13 cellular contexts compared by ENCODE assay signal in genomic region chr22:24446291-24446611, GRCh38. TPM values are rescaled to one million over a fixed set of nuclear protein-coding genes. Genes with fewer than 3 reads are reported as not detected.
"Had no signal": no experiment of that assay in that cellular context is flagged by ENCODE, and none has a peak within 500 bp of the region (broad histone marks: within the 10 kb centered on the region; RNA-seq: fewer than 3 reads in every experiment).

No MANE protein-coding gene starts in this region.

- H3K9me3 Mint-ChIP-seq: activated naive CD8-positive, alpha-beta T cell treated with anti-CD3 and anti-CD28 coated beads for 36 hours; type B pancreatic cell; WTC11 had no signal

- H3K36me3 Mint-ChIP-seq: type B pancreatic cell, WTC11 had no signal

- H3K4me3 Mint-ChIP-seq: activated naive CD8-positive, alpha-beta T cell treated with anti-CD3 and anti-CD28 coated beads for 36 hours; type B pancreatic cell; WTC11 had no signal

- H3K27me3 ChIP-seq: hepatocyte had no signal

- H2AFZ ChIP-seq: hepatocyte had no signal

- H3K4me3 ChIP-seq: hepatocyte had no signal

- H3K27me3 Mint-ChIP-seq: activated naive CD8-positive, alpha-beta T cell treated with anti-CD3 and anti-CD28 coated beads for 36 hours had no signal

- H3K4me2 ChIP-seq: hepatocyte had no signal

- H3K27ac ChIP-seq: hepatocyte had no signal

- DNase-seq: activated CD4-positive, alpha-beta T cell treated with anti-CD3 and anti-CD28 coated beads for 48 hours; activated naive CD8-positive, alpha-beta T cell treated with anti-CD3 and anti-CD28 coated beads for 36 hours; islet precursor cell; SIG-M5; stimulated activated CD4-positive, alpha-beta T cell treated with anti-CD3 and anti-CD28 coated beads, Interleukin-4, amount 100 ng/mL, for 24 hours; stimulated activated naive CD8-positive, alpha-beta T cell treated with anti-CD3 and anti-CD28 coated beads, Interleukin-15, Interleukin-2, amounts not matched to agents 100 U/mL and 50 U/mL, for 24 hours; T-helper 2 cell had no signal

- H3K27ac Mint-ChIP-seq: type B pancreatic cell, WTC11 had no signal

RNA-seq across cellular contexts. Expression of gene UPB1, which starts 48.9 kb away (rescaled TPM):
- total RNA-seq: activated CD8-positive, alpha-beta memory T cell treated with anti-CD3 and anti-CD28 coated beads for 36 hours; bronchial epithelial cell; lung microvascular endothelial cell had no signal
